Comparison of ENCODE assay signal across 5 cellular contexts in the genomic region with DNA sequence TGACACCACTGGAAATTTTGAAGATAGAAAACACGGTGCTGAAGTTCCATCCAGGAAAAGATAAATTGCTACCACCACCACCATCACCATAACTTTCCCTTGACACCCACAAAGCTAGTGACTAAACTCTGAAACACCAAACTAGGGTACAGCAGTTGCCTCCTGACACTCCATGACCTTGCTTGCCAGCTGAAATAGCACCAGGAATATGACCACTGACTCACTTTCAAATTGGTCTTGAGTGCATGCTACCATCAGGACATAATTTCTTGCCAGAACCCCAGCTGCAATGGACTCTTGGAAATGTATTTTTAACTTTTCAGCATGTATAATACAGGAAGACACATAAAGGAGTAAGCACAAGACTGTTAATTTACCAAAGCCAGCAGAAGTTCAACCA.
"Had no signal": no experiment of that assay in that cellular context is flagged by ENCODE, and none has a peak within 500 bp of the region (broad histone marks: within the 10 kb centered on the region; RNA-seq: fewer than 3 reads in every experiment).

No MANE protein-coding gene starts in this region.

- DNase-seq: H9, HCEC 1CT, IMR-90 had no signal

- ATAC-seq: GM23338, K562 had no signal
